Comparison of ENCODE assay signal across 23 cellular contexts in the genomic region with DNA sequence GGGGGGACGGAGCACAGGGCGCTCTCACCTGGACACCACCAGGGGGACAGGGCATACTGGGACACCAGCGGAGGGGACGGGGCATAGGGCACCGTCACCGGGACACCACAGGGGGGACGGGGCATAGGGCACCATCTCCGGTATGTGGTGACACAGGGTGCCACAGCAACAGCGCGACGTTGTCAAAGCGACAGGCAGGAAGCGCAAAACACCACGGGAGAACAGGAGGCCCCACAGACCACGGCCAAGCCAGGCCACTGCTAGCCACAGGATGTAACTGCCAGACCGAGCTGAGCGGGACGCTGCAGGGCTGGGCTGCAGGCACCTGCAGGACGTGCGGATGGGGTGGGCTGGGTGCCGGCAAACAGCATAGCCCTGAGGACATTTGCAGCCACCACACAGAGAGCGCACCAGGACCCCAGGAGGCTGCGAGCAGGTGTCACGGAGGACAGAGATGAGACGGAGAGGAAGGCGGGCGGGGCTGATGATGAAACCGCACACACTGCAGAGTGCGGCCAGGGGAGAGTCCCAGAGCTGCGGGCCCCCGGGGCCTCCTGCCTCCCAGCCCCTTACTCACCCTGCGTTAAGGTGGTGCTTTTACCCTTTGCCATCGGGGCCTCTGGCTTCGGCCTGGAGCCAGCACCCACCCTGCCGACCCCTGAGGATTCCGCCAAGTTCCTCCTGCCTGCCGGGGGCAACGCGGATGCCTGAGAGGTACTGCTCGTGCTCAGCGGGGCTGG. TPM values are rescaled to one million over a fixed set of nuclear protein-coding genes. Genes with fewer than 3 reads are reported as not detected.
DNase-seq lines count a peak whose midpoint lies in the region; FAIRE-seq and TF ChIP-seq lines count a peak whose summit lies in the region.
"Had no signal": no experiment of that assay in that cellular context is flagged by ENCODE, and none has a peak within 500 bp of the region (broad histone marks: within the 10 kb centered on the region; RNA-seq: fewer than 3 reads in every experiment).

No MANE protein-coding gene starts in this region.

- H3K36me3 ChIP-seq in Caco-2 (ENCODE audit: control insufficient read depth, insufficient read depth, low read length) (no peaks in the 10 kb centered on the region; the same call in 1 of the 2 replicates), KMS-11 (ENCODE audit: insufficient read depth) (no peaks in the 10 kb centered on the region), H1 (ENCODE audit: control insufficient read depth in 2 of 4, insufficient read depth in 4 of 4, low read length in 3 of 4) (no peaks in the 10 kb centered on the region)
- H3K36me3 ChIP-seq: BE2C had no signal

- H3K4me3 ChIP-seq in Caco-2 (ENCODE audit: low read depth, low read length), result no peak overlapping the region
- no peak overlapping the region for H3K4me3 ChIP-seq in KMS-11 (IDR thresholded peaks at IDR 0.05; ENCODE audit: insufficient read depth, low read depth, low read length)
- H3K4me3 ChIP-seq in H1 (ENCODE audit: extremely low read depth in 1 of 4, insufficient read depth in 2 of 4, low read depth in 3 of 4, low read length in 4 of 4), result no peak overlapping the region

- H3K4me2 ChIP-seq in KMS-11 (peak overlapping the region; percentile 36; the same call in 1 of the 2 replicates), H1 (ENCODE audit: insufficient read depth in 1 of 2, low read depth in 2 of 2, low read length in 2 of 2) (no peak overlapping the region)

- WGBS in H1 (ENCODE audit: extremely low coverage in 1 of 2, insufficient coverage in 1 of 2, insufficient read length in 1 of 2, insufficient replicate concordance in 2 of 2, low coverage in 1 of 2, low lambda C conversion rate in 2 of 2, missing lambda C conversion rate in 1 of 2), 2 experiments, result 91% methylated on average over 38 of the region's 41 CpGs; no CpG with 5 or more reads in 1 of the 2 experiments

- peak; percentile 27 to 46 for TF ChIP-seq CTCF in Caco-2 (IDR thresholded peaks at IDR 0.05; ENCODE audit: insufficient read depth in 1 of 2, low read depth in 1 of 2, low read length in 1 of 2, severe bottlenecking in 1 of 2, unreplicated experiment in 1 of 2)
- no peak for TF ChIP-seq CTCF in KMS-11 (conservative IDR thresholded peaks at IDR 0.05; ENCODE audit: low read depth, low read length)
- peak in 1 of 3 experiments; percentile 24; a peak in 1 of 4 replicates for TF ChIP-seq CTCF in H1 (IDR thresholded peaks at IDR 0.05; ENCODE audit: control extremely low read depth in 1 of 3, insufficient read depth in 1 of 3, low read depth in 1 of 3, low read length in 3 of 3)

- H3K9me3 ChIP-seq in Caco-2, result no peaks in the 10 kb centered on the region
- H3K9me3 ChIP-seq in H1 (ENCODE audit: insufficient read depth in 2 of 2, low read depth in 1 of 2, low read length in 1 of 2), result peaks cover 0 to 3% of the 10 kb centered on the region in 2 experiments; a peak in 1 of 4 replicates
- H3K9me3 ChIP-seq: BE2C had no signal

- H4K5ac ChIP-seq in H1 (ENCODE audit: insufficient read length, low read depth, low read length), result no peak overlapping the region

- H3K27ac Mint-ChIP-seq in Caco-2 (ENCODE audit: unreplicated experiment), result no peak overlapping the region
- H3K27ac Mint-ChIP-seq: T-cell had no signal

- H3K79me2 ChIP-seq in KMS-11 (ENCODE audit: insufficient read depth, low read depth) (no peaks in the 10 kb centered on the region), H1 (ENCODE audit: control insufficient read depth in 1 of 2, insufficient read depth in 2 of 2, low read length in 2 of 2) (peaks cover 0 to 3% of the 10 kb centered on the region in 2 experiments; a peak in 1 of 4 replicates)

- H3K27me3 ChIP-seq in Caco-2 (replicated peaks; ENCODE audit: control insufficient read depth, insufficient read depth, low read length), result no peaks in the 10 kb centered on the region
- H3K27me3 ChIP-seq in KMS-11 (ENCODE audit: insufficient read depth, low read depth), result peaks cover 63% of the 10 kb centered on the region
- no peaks in the 10 kb centered on the region for H3K27me3 ChIP-seq in H1 (replicated peaks in 1 of 4; ENCODE audit: control insufficient read depth in 3 of 4, extremely low read depth in 1 of 4, insufficient read depth in 3 of 4, low read length in 3 of 4)

- no peak overlapping the region; the same call in 1 of the 2 replicates for H4K8ac ChIP-seq in H1 (ENCODE audit: extremely low read depth, insufficient read depth, low read length)

- H4K91ac ChIP-seq in H1 (replicated peaks; ENCODE audit: insufficient read length, low read length), result peak overlapping the region; percentile 40

- POLR2A ChIA-PET in Caco-2 (lab: Charles Lee) (no interaction called here), H1 (lab: Charles Lee; ENCODE audit: partially characterized antibody) (interaction anchor here (0.9 kb wide), 1 partner anchor 9 kb away, joined by 3 read pairs; no protein-coding TSS in a partner anchor)

- H3K27ac ChIP-seq in KMS-11 (no peak overlapping the region), H1 (ENCODE audit: low read depth, low read length) (no peak overlapping the region)
- H3K27ac ChIP-seq: HL-60 had no signal

- no peak overlapping the region for H3K14ac ChIP-seq in H1 (ENCODE audit: insufficient read length)

- TF ChIP-seq RAD21 in H1 (IDR thresholded peaks at IDR 0.05 in 1 of 2, conservative IDR thresholded peaks at IDR 0.05 in 1 of 2; ENCODE audit: low read depth in 2 of 2, low read length in 2 of 2), result no peak

- FAIRE-seq in H1 (lab: Jason Lieb, UNC), result no peak
- FAIRE-seq in urothelium cell line (lab: Jason Lieb, UNC), result peak; percentile 93
- FAIRE-seq: GM12891 had no signal

- H2AFZ ChIP-seq in KMS-11 (ENCODE audit: low read depth), result no peak overlapping the region
- no peak overlapping the region for H2AFZ ChIP-seq in H1 (ENCODE audit: low read length)

- H3K56ac ChIP-seq in H1 (replicated peaks; ENCODE audit: insufficient read length, low read depth, low read length), result no peak overlapping the region

- H2BK5ac ChIP-seq in H1 (ENCODE audit: low read depth, low read length), result no peak overlapping the region

- H3K27me3 Mint-ChIP-seq in Caco-2 (ENCODE audit: insufficient read depth, unreplicated experiment), result no peaks in the 10 kb centered on the region
- H3K27me3 Mint-ChIP-seq: CD4-positive, CD25-positive, alpha-beta regulatory T cell; T-cell had no signal

- H2BK12ac ChIP-seq in H1 (ENCODE audit: low read depth, low read length), result no peak overlapping the region

- H4K20me1 ChIP-seq in KMS-11 (ENCODE audit: insufficient read depth) (no peaks in the 10 kb centered on the region), H1 (replicated peaks in 1 of 2; ENCODE audit: control insufficient read depth in 1 of 2, insufficient read depth in 2 of 2, low read length in 2 of 2) (peaks cover 0 to 6% of the 10 kb centered on the region in 2 experiments)

- no peak overlapping the region for H2BK15ac ChIP-seq in H1 (ENCODE audit: low read length)

- H3K4me3 Mint-ChIP-seq in Caco-2 (ENCODE audit: unreplicated experiment), result no peak overlapping the region
- H3K4me3 Mint-ChIP-seq: CD4-positive, CD25-positive, alpha-beta regulatory T cell; T-cell had no signal

- no peaks in the 10 kb centered on the region for H3K4me1 ChIP-seq in Caco-2
- H3K4me1 ChIP-seq in KMS-11 (ENCODE audit: low read depth, poor library complexity, severe bottlenecking), result peaks cover 14% of the 10 kb centered on the region
- H3K4me1 ChIP-seq in H1 (replicated peaks in 1 of 4; ENCODE audit: control insufficient read depth in 3 of 4, insufficient read depth in 4 of 4, low read length in 3 of 4), result no peaks in the 10 kb centered on the region; a peak in 1 of 7 replicates
- H3K4me1 ChIP-seq: BE2C had no signal

- no peak overlapping the region for H3K4ac ChIP-seq in H1 (replicated peaks; ENCODE audit: insufficient read length, low read depth, low read length)

- no peaks in the 10 kb centered on the region for H3K23me2 ChIP-seq in H1 (ENCODE audit: low read depth, low read length)

- no peaks in the 10 kb centered on the region for H3K9me3 Mint-ChIP-seq in Caco-2 (ENCODE audit: unreplicated experiment)
- H3K9me3 Mint-ChIP-seq: CD4-positive, CD25-positive, alpha-beta regulatory T cell; T-cell had no signal

- no peak for TF ChIP-seq POLR2A in H1 (IDR thresholded peaks at IDR 0.05; ENCODE audit: control extremely low read depth in 1 of 2, low read depth in 2 of 2, low read length in 2 of 2)

- H3K23ac ChIP-seq in H1 (ENCODE audit: insufficient read length), result no peak overlapping the region

- no peak overlapping the region for H3K9ac ChIP-seq in KMS-11
- H3K9ac ChIP-seq in H1 (replicated peaks in 1 of 4; ENCODE audit: extremely low read depth in 1 of 4, low read depth in 3 of 4, low read length in 3 of 4), result no peak overlapping the region; a peak in 1 of 7 replicates

- H3K4me1 Mint-ChIP-seq in Caco-2 (ENCODE audit: low read depth, unreplicated experiment), result no peaks in the 10 kb centered on the region
- H3K4me1 Mint-ChIP-seq: CD4-positive, CD25-positive, alpha-beta regulatory T cell; T-cell had no signal

- BruUV-seq in Caco-2 (replicated peaks; lab: Mats Ljungman, UMichigan), result no TSS peak

- no peaks in the 10 kb centered on the region for H3K79me1 ChIP-seq in H1 (ENCODE audit: low read depth, low read length)

- H3K36me3 Mint-ChIP-seq in Caco-2 (ENCODE audit: insufficient read depth, unreplicated experiment), result peaks cover 6% of the 10 kb centered on the region
- H3K36me3 Mint-ChIP-seq: CD4-positive, CD25-positive, alpha-beta regulatory T cell; T-cell had no signal

- DNase-seq in Caco-2, result no peak
- DNase-seq in H1 (ENCODE audit: low read depth in 1 of 2, low spot score in 2 of 2), result no peak
- no peak for DNase-seq in urothelium cell line (ENCODE audit: low spot score)
- no peak for DNase-seq in NK-92 treated with Interleukin-12 subunit alpha and Interleukin-12 subunit beta, amount 100 ng/mL, for 24 hours (lab: John Stamatoyannopoulos, UW)
- no peak for DNase-seq in DMS53 treated with DMSO at 0.1 percent for 48 hours (lab: John Stamatoyannopoulos, UW; ENCODE audit: unreplicated experiment)
- no peak for DNase-seq in GDM1 (lab: John Stamatoyannopoulos, UW)
- DNase-seq: BE2C; CD4-positive, CD25-positive, alpha-beta regulatory T cell; DMS79; EL; GF-D8; GOT3; MV-4-11; NCI-H1105; NCI-H2081; NCI-H2227 treated with DMSO at 0.1 percent for 48 hours; NCI-H510A; PC-3; SHP77; T-cell had no signal

- no peak overlapping the region for H3K18ac ChIP-seq in H1 (ENCODE audit: extremely low read depth, low read length)

- no peak overlapping the region for H2AK5ac ChIP-seq in H1 (ENCODE audit: low read depth, low read length)

- no peak for TF ChIP-seq EP300 in H1 (IDR thresholded peaks at IDR 0.05; ENCODE audit: borderline replicate concordance in 1 of 2, low read depth in 2 of 2, low read length in 2 of 2)

- no peak overlapping the region for H2BK20ac ChIP-seq in H1 (ENCODE audit: low read length)

- intact Hi-C loops in Caco-2 (cut with micrococcal nuclease; ENCODE audit: unreplicated experiment), result no loop called here

- CTCF ChIA-PET in Caco-2 (lab: Charles Lee) (interaction anchor here (1.0 kb wide), 1 partner anchor 32 kb away, joined by 3 read pairs; no protein-coding TSS in a partner anchor), H1 (lab: Charles Lee; ENCODE audit: partially characterized antibody) (interaction anchor here (0.8 to 2.4 kb wide), 10 partner anchors 9 to 353 kb away, joined by 3 to 14 read pairs (median 4); no protein-coding TSS in a partner anchor)

- H2BK120ac ChIP-seq in H1 (replicated peaks; ENCODE audit: low read depth, low read length), result no peak overlapping the region

RNA-seq across cellular contexts. Expression of a gene that starts 17.5 kb away (rescaled TPM):
- total RNA-seq in Caco-2 (2022), result 14.7 and 15.4 TPM in 2 replicates
- total RNA-seq in H1 (2021; fragmentation: NEBNext Ultra II Directional; extraction: Animal tissue kit (Norgen Biotek cat#: 25700)), result 7.7 and 8.5 TPM in 2 replicates
- polyA plus RNA-seq in H1 (2011; rRNA removed), result 5.3 and 7.4 TPM in 2 replicates
- 7.2 TPM for polyA plus RNA-seq in H1 (2011; cell fraction: cytosol; rRNA removed)
- polyA plus RNA-seq in H1 (2011; cell fraction: nucleus; rRNA removed), result 64.5 TPM
- 4.7 to 12.0 TPM (median 11.0 TPM) in 4 replicates for polyA plus RNA-seq in H1 (2012, experiment 1 of 2)
- polyA plus RNA-seq in H1 (2012, experiment 2 of 2), result 4.4 TPM
- polyA plus RNA-seq in H1 (2013, experiment 1 of 2), result 8.1 TPM
- polyA plus RNA-seq in H1 (2013, experiment 2 of 2), result 6.8 TPM
- polyA minus RNA-seq in H1 (2011; rRNA and poly(A)+ RNA removed), result 8.8 and 9.6 TPM in 2 replicates
- polyA minus RNA-seq in H1 (2011; cell fraction: cytosol; rRNA and poly(A)+ RNA removed), result 5.7 TPM
- polyA minus RNA-seq in H1 (2011; cell fraction: nucleus; rRNA and poly(A)+ RNA removed), result 14.6 TPM
